17 cellular contexts compared by ENCODE assay signal in genomic region chr1:206937437-206937836, GRCh38. TPM values are rescaled to one million over a fixed set of nuclear protein-coding genes. Genes with fewer than 3 reads are reported as not detected.
"Had no signal": no experiment of that assay in that cellular context is flagged by ENCODE, and none has a peak within 500 bp of the region (broad histone marks: within the 10 kb centered on the region; RNA-seq: fewer than 3 reads in every experiment).

No MANE protein-coding gene starts in this region.

- H3K36me3 ChIP-seq: adrenal gland, heart right ventricle, tibial artery had no signal

- H3K9me3 ChIP-seq: adrenal gland, heart right ventricle, tibial artery had no signal

- H3K27me3 ChIP-seq: adrenal gland, tibial artery had no signal

- H3K4me1 ChIP-seq: adrenal gland, heart right ventricle, parathyroid adenoma, tibial artery had no signal

- H3K27ac ChIP-seq: adrenal gland, coronary artery, heart right ventricle, parathyroid adenoma, tibial artery had no signal

- H3K9ac ChIP-seq: parathyroid adenoma had no signal

- FAIRE-seq: frontal cortex, islet of Langerhans had no signal

- DNase-seq: activated CD4-positive, alpha-beta T cell treated with anti-CD3 and anti-CD28 coated beads, Interleukin-2, amount 50 U/mL, for 1 hour; activated naive CD4-positive, alpha-beta T cell treated with anti-CD3 and anti-CD28 coated beads, Interleukin-2, amount 50 U/mL, for 16 hours; activated T-cell treated with anti-CD3 and anti-CD28 coated beads for 4 hours; adrenal gland; caudate nucleus; effector CD8-positive, alpha-beta T cell; heart right ventricle; retina; T-cell; T1000; tibial artery had no signal

- H3K4me3 ChIP-seq: adrenal gland, coronary artery, heart right ventricle, smooth muscle cell, tibial artery had no signal

RNA-seq across cellular contexts. Expression of gene PIGR, which starts 8.8 kb away (rescaled TPM):
- polyA plus RNA-seq: fibroblast of lung, smooth muscle cell had no signal

RNA-seq across cellular contexts. Expression of gene FCAMR, which starts 32.8 kb away (rescaled TPM):
- polyA plus RNA-seq: adrenal gland, fibroblast of lung, heart right ventricle, smooth muscle cell had no signal

RNA-seq across cellular contexts. Expression of gene IL24, which starts 40.2 kb away (rescaled TPM):
- polyA plus RNA-seq: adrenal gland had no signal
